ENCODE assay signal across 21 cellular contexts in the genomic region with DNA sequence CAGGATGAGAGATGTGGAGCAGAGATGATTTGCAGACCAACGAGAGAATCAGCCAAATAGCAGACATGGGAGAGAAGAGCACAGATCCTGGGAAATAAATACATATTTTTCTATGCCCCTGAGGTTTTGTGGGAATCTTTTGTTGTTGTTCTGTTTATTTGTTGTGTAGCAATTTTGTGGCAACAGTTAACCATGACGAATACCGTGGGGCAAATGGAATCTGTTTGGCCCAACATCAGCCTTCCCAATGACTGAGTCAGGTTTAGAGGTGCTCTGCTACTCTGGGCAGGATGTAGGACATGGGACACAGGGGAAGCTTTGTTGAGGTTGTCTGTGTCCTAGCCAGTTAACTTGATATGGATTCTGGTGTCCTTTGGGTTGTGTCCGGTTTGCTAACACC. TPM values are rescaled to one million over a fixed set of nuclear protein-coding genes. Genes with fewer than 3 reads are reported as not detected.
"Had no signal": no experiment of that assay in that cellular context is flagged by ENCODE, and none has a peak within 500 bp of the region (broad histone marks: within the 10 kb centered on the region; RNA-seq: fewer than 3 reads in every experiment).

No MANE protein-coding gene starts in this region.

- H3K36me3 ChIP-seq: gastroesophageal sphincter, heart right ventricle, lower lobe of right lung, neural progenitor cell, ovary, right lobe of liver, stomach, upper lobe of right lung had no signal

- ATAC-seq: effector memory CD8-positive, alpha-beta T cell; gastroesophageal sphincter; heart right ventricle; left colon; T-helper 17 cell had no signal

- H3K27ac ChIP-seq: gastroesophageal sphincter, heart right ventricle, lower lobe of right lung, neural progenitor cell, ovary, right lobe of liver, stomach, testis, upper lobe of right lung had no signal

- H3K4me3 Mint-ChIP-seq: activated CD4-positive, alpha-beta memory T cell treated with anti-CD3 and anti-CD28 coated beads, Interleukin-2, amount 10 ng/mL, durations not matched to agents 7 days and 5 days; activated naive CD8-positive, alpha-beta T cell treated with anti-CD3 and anti-CD28 coated beads, Interleukin-2, amount 10 ng/mL, durations not matched to agents 7 days and 5 days; dendritic cell treated with granulocyte-macrophage colony-stimulating factor and Interleukin-4, amounts not matched to agents 40 ng/mL and 50 ng/mL, for 4 days; effector memory CD8-positive, alpha-beta T cell; neural progenitor cell; T-helper 17 cell had no signal

- DNase-seq: activated CD4-positive, alpha-beta memory T cell treated with anti-CD3 and anti-CD28 coated beads, Interleukin-2, amount 10 ng/mL, durations not matched to agents 7 days and 5 days; activated CD4-positive, alpha-beta T cell treated with anti-CD3 and anti-CD28 coated beads for 4 hours; activated CD8-positive, alpha-beta memory T cell treated with anti-CD3 and anti-CD28 coated beads, Interleukin-2, amount 50 U/mL, for 48 hours; activated naive CD8-positive, alpha-beta T cell treated with anti-CD3 and anti-CD28 coated beads, Interleukin-2, amount 10 ng/mL, durations not matched to agents 7 days and 5 days; aorta; effector memory CD8-positive, alpha-beta T cell; heart right ventricle; lower lobe of right lung; midbrain; ovary; right lobe of liver; stimulated activated CD4-positive, alpha-beta T cell treated with anti-CD3 and anti-CD28 coated beads, Interleukin-1b, Interleukin-23, amount 100 ng/mL, for 48 hours; stomach; T-helper 17 cell; testis; upper lobe of right lung had no signal

- H3K27ac Mint-ChIP-seq: activated CD4-positive, alpha-beta memory T cell treated with anti-CD3 and anti-CD28 coated beads, Interleukin-2, amount 10 ng/mL, durations not matched to agents 7 days and 5 days; activated naive CD8-positive, alpha-beta T cell treated with anti-CD3 and anti-CD28 coated beads, Interleukin-2, amount 10 ng/mL, durations not matched to agents 7 days and 5 days; dendritic cell treated with granulocyte-macrophage colony-stimulating factor and Interleukin-4, amounts not matched to agents 40 ng/mL and 50 ng/mL, for 4 days; effector memory CD8-positive, alpha-beta T cell; neural progenitor cell; T-helper 17 cell had no signal

- H3K4me3 ChIP-seq: gastroesophageal sphincter, heart right ventricle, lower lobe of right lung, neural progenitor cell, ovary, right lobe of liver, stomach, testis, upper lobe of right lung had no signal

- H3K27me3 ChIP-seq: neural progenitor cell, ovary, right lobe of liver, testis had no signal

- H3K9ac ChIP-seq: neural progenitor cell had no signal

- H3K4me1 Mint-ChIP-seq: activated CD4-positive, alpha-beta memory T cell treated with anti-CD3 and anti-CD28 coated beads, Interleukin-2, amount 10 ng/mL, durations not matched to agents 7 days and 5 days; T-helper 17 cell had no signal

- H3K9me3 ChIP-seq: gastroesophageal sphincter, lower lobe of right lung, ovary, right lobe of liver, testis, upper lobe of right lung had no signal

- H3K4me1 ChIP-seq: gastroesophageal sphincter, heart right ventricle, lower lobe of right lung, stomach, testis had no signal

- H3K9me3 Mint-ChIP-seq: dendritic cell treated with granulocyte-macrophage colony-stimulating factor and Interleukin-4, amounts not matched to agents 40 ng/mL and 50 ng/mL, for 4 days; effector memory CD8-positive, alpha-beta T cell had no signal

- H3K4me2 ChIP-seq: neural progenitor cell had no signal

- H3K36me3 Mint-ChIP-seq: activated naive CD8-positive, alpha-beta T cell treated with anti-CD3 and anti-CD28 coated beads, Interleukin-2, amount 10 ng/mL, durations not matched to agents 7 days and 5 days had no signal

- FAIRE-seq: islet of Langerhans had no signal

- H2AFZ ChIP-seq: neural progenitor cell had no signal

RNA-seq across cellular contexts. Expression of gene SLC2A10, which starts 7.9 kb away (rescaled TPM):
- total RNA-seq: activated CD4-positive, alpha-beta memory T cell treated with anti-CD3 and anti-CD28 coated beads, Interleukin-2, amount 10 ng/mL, durations not matched to agents 7 days and 5 days; activated naive CD8-positive, alpha-beta T cell treated with anti-CD3 and anti-CD28 coated beads, Interleukin-2, amount 10 ng/mL, durations not matched to agents 7 days and 5 days; T-helper 17 cell had no signal

RNA-seq across cellular contexts. Expression of gene SLC13A3, which starts 50.3 kb away (rescaled TPM):
- total RNA-seq: activated CD4-positive, alpha-beta memory T cell treated with anti-CD3 and anti-CD28 coated beads, Interleukin-2, amount 10 ng/mL, durations not matched to agents 7 days and 5 days had no signal
